In genomic region chr7:523436-524336, GRCh38 we compare ENCODE assay signal across 20 cellular contexts. TPM values are rescaled to one million over a fixed set of nuclear protein-coding genes. Genes with fewer than 3 reads are reported as not detected.
DNase-seq lines count a peak whose midpoint lies in the region; ATAC-seq and TF ChIP-seq lines count a peak whose summit lies in the region.
"Had no signal": no experiment of that assay in that cellular context is flagged by ENCODE, and none has a peak within 500 bp of the region (broad histone marks: within the 10 kb centered on the region; RNA-seq: fewer than 3 reads in every experiment).

No MANE protein-coding gene starts in this region.

- peaks cover 46% of the 10 kb centered on the region for H3K27me3 Mint-ChIP-seq in Calu3 (ENCODE audit: unreplicated experiment)
- peaks cover 46% of the 10 kb centered on the region for H3K27me3 Mint-ChIP-seq in WTC11 (ENCODE audit: low read depth)
- H3K27me3 Mint-ChIP-seq in naive thymus-derived CD8-positive, alpha-beta T cell = peaks cover 0 to 22% (median 8%) of the 10 kb centered on the region in 5 donors
- H3K27me3 Mint-ChIP-seq in CD14-positive monocyte (ENCODE audit: low read depth in 3 of 3) = peaks cover 47 to 61% (median 54%) of the 10 kb centered on the region in 3 donors

- H3K4me1 Mint-ChIP-seq in Calu3 (ENCODE audit: low read depth, unreplicated experiment) (no peaks in the 10 kb centered on the region), WTC11 (peaks cover 11% of the 10 kb centered on the region), CD14-positive monocyte (peaks cover 2% of the 10 kb centered on the region)
- H3K4me1 Mint-ChIP-seq in naive thymus-derived CD8-positive, alpha-beta T cell = peaks cover 2 to 12% (median 6%) of the 10 kb centered on the region in 4 donors

- POLR2A ChIA-PET in WTC11 (lab: Charles Lee) = interaction anchor here (0.6 kb wide), 1 partner anchor 63 kb away, joined by 4 read pairs; no protein-coding TSS in a partner anchor
- POLR2A ChIA-PET in naive thymus-derived CD8-positive, alpha-beta T cell (lab: Charles Lee) = no interaction called here

- intact Hi-C loops in Calu3 (cut with micrococcal nuclease; ENCODE audit: unreplicated experiment) (loop anchor here (10.0 kb wide), 1 partner anchor 111 kb away; no protein-coding TSS in a partner anchor), CD14-positive monocyte (cut with micrococcal nuclease) (no loop called here)

- CTCF ChIA-PET in Calu3 (lab: Charles Lee) = no interaction called here
- CTCF ChIA-PET in WTC11 (lab: Charles Lee) = interaction anchor here (2.2 kb wide), 1 partner anchor 202 kb away, joined by 5 read pairs; no protein-coding TSS in a partner anchor

- TF ChIP-seq CTCF in Calu3 (IDR thresholded peaks at IDR 0.05; ENCODE audit: unreplicated experiment) = peak; percentile 10
- TF ChIP-seq CTCF in WTC11 (IDR thresholded peaks at IDR 0.05) = no peak
- TF ChIP-seq CTCF in CD14-positive monocyte (IDR thresholded peaks at IDR 0.05) = no peak

- H3K4me3 Mint-ChIP-seq in Calu3 (ENCODE audit: low read depth, unreplicated experiment) (peak overlapping the region; percentile 10), WTC11 (peak overlapping the region; percentile 51), CD14-positive monocyte (peak overlapping the region in 1 of 2 donors; percentile 81)
- peak overlapping the region in 6 of 10 donors; percentile 15 to 65 (median 37) for H3K4me3 Mint-ChIP-seq in naive thymus-derived CD8-positive, alpha-beta T cell
- H3K4me3 Mint-ChIP-seq: activated CD8-positive, alpha-beta T cell treated with anti-CD3 and anti-CD28 coated beads for 36 hours; activated naive CD4-positive, alpha-beta T cell treated with anti-CD3 and anti-CD28 coated beads for 36 hours; HFFc6 had no signal

- BruUV-seq in Calu3 (replicated peaks; lab: Mats Ljungman, UMichigan) = no TSS peak

- H3K36me3 Mint-ChIP-seq in Calu3 (ENCODE audit: insufficient read depth, unreplicated experiment) (peaks cover 25% of the 10 kb centered on the region), WTC11 (no peaks in the 10 kb centered on the region; the same call in 1 of the 2 replicates), CD14-positive monocyte (no peaks in the 10 kb centered on the region)
- peaks cover 0 to 3% (median 0%) of the 10 kb centered on the region in 3 donors for H3K36me3 Mint-ChIP-seq in naive thymus-derived CD8-positive, alpha-beta T cell

- DNase-seq in DMS53 (lab: John Stamatoyannopoulos, UW) (peak; percentile 18), DMS53 treated with DMSO at 0.1 percent for 48 hours (lab: John Stamatoyannopoulos, UW; ENCODE audit: unreplicated experiment) (no peak), Calu3 (no peak), WTC11 (ENCODE audit: low spot score) (no peak), DMS 273 (lab: John Stamatoyannopoulos, UW; ENCODE audit: unreplicated experiment) (no peak), CD14-positive monocyte (ENCODE audit: low spot score) (no peak)
- no peak for DNase-seq in naive thymus-derived CD8-positive, alpha-beta T cell
- DNase-seq: activated CD8-positive, alpha-beta T cell treated with anti-CD3 and anti-CD28 coated beads for 36 hours; activated naive CD4-positive, alpha-beta T cell treated with anti-CD3 and anti-CD28 coated beads for 36 hours; activated T-cell treated with anti-CD3 and anti-CD28 coated beads, Interleukin-2, amount 50 U/mL, for 1 hour; effector memory CD4-positive, alpha-beta T cell; esophagus squamous epithelium; HFFc6; NCI-H1694; nucleus accumbens; stimulated activated CD4-positive, alpha-beta T cell treated with anti-CD3 and anti-CD28 coated beads, Interleukin-12 subunit alpha, Interleukin-12 subunit beta, amount 100 ng/mL, for 4 hours; T1000; uterus had no signal

- H3K9me3 Mint-ChIP-seq in Calu3 (ENCODE audit: low read depth, unreplicated experiment) (no peaks in the 10 kb centered on the region), WTC11 (no peaks in the 10 kb centered on the region), CD14-positive monocyte (peaks cover 0 to 13% (median 2%) of the 10 kb centered on the region in 7 donors)
- peaks cover 0 to 2% (median 0%) of the 10 kb centered on the region in 9 donors for H3K9me3 Mint-ChIP-seq in naive thymus-derived CD8-positive, alpha-beta T cell
- H3K9me3 Mint-ChIP-seq: activated CD8-positive, alpha-beta T cell treated with anti-CD3 and anti-CD28 coated beads for 36 hours; activated naive CD4-positive, alpha-beta T cell treated with anti-CD3 and anti-CD28 coated beads for 36 hours; HFFc6 had no signal

- H3K27ac Mint-ChIP-seq in Calu3 (ENCODE audit: unreplicated experiment) (no peak overlapping the region), WTC11 (no peak overlapping the region), CD14-positive monocyte (peak overlapping the region in 1 of 7 donors; percentile 49)
- H3K27ac Mint-ChIP-seq in naive thymus-derived CD8-positive, alpha-beta T cell = no peak overlapping the region
- H3K27ac Mint-ChIP-seq: activated CD8-positive, alpha-beta T cell treated with anti-CD3 and anti-CD28 coated beads for 36 hours; activated naive CD4-positive, alpha-beta T cell treated with anti-CD3 and anti-CD28 coated beads for 36 hours; HFFc6 had no signal

- no peak for ATAC-seq in WTC11
- no peak for ATAC-seq in naive thymus-derived CD8-positive, alpha-beta T cell
- ATAC-seq in HG03565 (IDR thresholded peaks at IDR 0.05; ENCODE audit: unreplicated experiment) = no peak
- ATAC-seq: activated CD8-positive, alpha-beta T cell treated with anti-CD3 and anti-CD28 coated beads for 36 hours; left lobe of liver had no signal

TF ChIP-seq in WTC11, 78 proteins besides CTCF, POLR2A, EP300 and RAD21:
- TF ChIP-seq AR (CRISPR knock-in tag; IDR thresholded peaks at IDR 0.05) (no peak), ZNF423 (CRISPR knock-in tag; IDR thresholded peaks at IDR 0.05) (no peak), NFE2L1 (CRISPR knock-in tag; IDR thresholded peaks at IDR 0.05) (no peak), JAZF1 (CRISPR knock-in tag; IDR thresholded peaks at IDR 0.05) (no peak), ATF2 (CRISPR knock-in tag; IDR thresholded peaks at IDR 0.05; ENCODE audit: borderline replicate concordance, low read depth) (no peak)

RNA-seq across cellular contexts. Expression of gene PDGFA, which starts 4.0 kb away (rescaled TPM):
- total RNA-seq in Calu3 (2022) = 4.5 and 6.4 TPM in 2 replicates
- total RNA-seq in WTC11 (2021) = 114 to 131 TPM (median 129 TPM) in 3 replicates
- under 1 TPM; 0.21 to 0.30 TPM for total RNA-seq in naive thymus-derived CD8-positive, alpha-beta T cell
- not detected for polyA plus RNA-seq in naive thymus-derived CD8-positive, alpha-beta T cell
- under 1 TPM in 1 of 2 donors, not detected in 1; 0.29 TPM for polyA plus RNA-seq in CD14-positive monocyte

Comparison
In these comparisons a context has a peak if more than half of its experiments do, and no peak if none do; other contexts are left out.
1. RNA of gene PDGFA, which starts 4.0 kb away (total RNA-seq): 114 to 131 TPM in WTC11; 4.5 to 6.4 TPM in Calu3 and 0.21 to 0.30 TPM in naive thymus-derived CD8-positive, alpha-beta T cell; every median in the first group is over 10 times any median in the second.